In genomic region chr11:121035823-121036222, GRCh38 we compare ENCODE assay signal across 14 cellular contexts. TPM values are rescaled to one million over a fixed set of nuclear protein-coding genes. Genes with fewer than 3 reads are reported as not detected.
DNase-seq lines count a peak whose midpoint lies in the region; ATAC-seq and TF ChIP-seq lines count a peak whose summit lies in the region.
"Had no signal": no experiment of that assay in that cellular context is flagged by ENCODE, and none has a peak within 500 bp of the region (broad histone marks: within the 10 kb centered on the region; RNA-seq: fewer than 3 reads in every experiment).

No MANE protein-coding gene starts in this region.

- H3K27ac Mint-ChIP-seq in activated naive CD4-positive, alpha-beta T cell treated with anti-CD3 and anti-CD28 coated beads, Interleukin-2, amount 50 U/mL, for 24 hours = peak overlapping the region; percentile 20
- no peak overlapping the region for H3K27ac Mint-ChIP-seq in activated naive CD4-positive, alpha-beta T cell treated with anti-CD3 and anti-CD28 coated beads, Interleukin-2, amount 10 ng/mL, durations not matched to agents 7 days and 5 days
- H3K27ac Mint-ChIP-seq in HFFc6 = no peak overlapping the region
- H3K27ac Mint-ChIP-seq: effector memory CD8-positive, alpha-beta T cell had no signal

- H3K27ac ChIP-seq in WERI-Rb-1 = no peak overlapping the region
- H3K27ac ChIP-seq: gastrocnemius medialis, thoracic aorta had no signal

- H3K4me1 Mint-ChIP-seq in activated naive CD4-positive, alpha-beta T cell treated with anti-CD3 and anti-CD28 coated beads, Interleukin-2, amount 50 U/mL, for 24 hours = peaks cover 36% of the 10 kb centered on the region
- H3K4me1 Mint-ChIP-seq in activated naive CD4-positive, alpha-beta T cell treated with anti-CD3 and anti-CD28 coated beads, Interleukin-2, amount 10 ng/mL, durations not matched to agents 7 days and 5 days = peaks cover 12% of the 10 kb centered on the region
- H3K4me1 Mint-ChIP-seq in HFFc6 (ENCODE audit: low read depth) = peaks cover 17% of the 10 kb centered on the region

- no peaks in the 10 kb centered on the region for H3K36me3 ChIP-seq in WERI-Rb-1
- H3K36me3 ChIP-seq: gastrocnemius medialis, thoracic aorta had no signal

- intact Hi-C loops in Right ventricle myocardium superior (cut with DNase I) = no loop called here

- no peaks in the 10 kb centered on the region for H3K9me3 ChIP-seq in WERI-Rb-1 (ENCODE audit: severe bottlenecking)
- H3K9me3 ChIP-seq: gastrocnemius medialis, thoracic aorta had no signal

- ATAC-seq in HG03432 (IDR thresholded peaks at IDR 0.05; ENCODE audit: unreplicated experiment) = peak; percentile 70
- peak; percentile 73 for ATAC-seq in stimulated activated naive CD8-positive, alpha-beta T cell treated with anti-CD3 and anti-CD28 coated beads, Interleukin-15, Interleukin-2, amounts not matched to agents 100 U/mL and 50 U/mL, for 24 hours
- no peak for ATAC-seq in Right ventricle myocardium superior (ENCODE audit: poor library complexity)
- ATAC-seq: effector memory CD8-positive, alpha-beta T cell; gastrocnemius medialis had no signal

- no peak for DNase-seq in activated naive CD4-positive, alpha-beta T cell treated with anti-CD3 and anti-CD28 coated beads, Interleukin-2, amount 10 ng/mL, durations not matched to agents 7 days and 5 days
- DNase-seq in amniotic epithelial cell (ENCODE audit: low read depth) (peak; percentile 56), HFFc6 (no peak), Right ventricle myocardium superior (no peak), WERI-Rb-1 (no peak)
- no peak for DNase-seq in stimulated activated naive CD8-positive, alpha-beta T cell treated with anti-CD3 and anti-CD28 coated beads, Interleukin-15, Interleukin-2, amounts not matched to agents 100 U/mL and 50 U/mL, for 24 hours
- DNase-seq: activated effector memory CD4-positive, alpha-beta T cell treated with anti-CD3 and anti-CD28 coated beads, Interleukin-2, amount 50 U/mL, for 16 hours; caudate nucleus; effector memory CD8-positive, alpha-beta T cell; gastrocnemius medialis; NCI-H446 had no signal

- H3K27me3 Mint-ChIP-seq in activated naive CD4-positive, alpha-beta T cell treated with anti-CD3 and anti-CD28 coated beads, Interleukin-2, amount 50 U/mL, for 24 hours = no peaks in the 10 kb centered on the region
- H3K27me3 Mint-ChIP-seq in activated naive CD4-positive, alpha-beta T cell treated with anti-CD3 and anti-CD28 coated beads, Interleukin-2, amount 10 ng/mL, durations not matched to agents 7 days and 5 days = no peaks in the 10 kb centered on the region
- peaks cover 2% of the 10 kb centered on the region; the same call in 1 of the 2 replicates for H3K27me3 Mint-ChIP-seq in HFFc6 (ENCODE audit: insufficient read depth)
- H3K27me3 Mint-ChIP-seq: effector memory CD8-positive, alpha-beta T cell had no signal

- CTCF ChIA-PET in activated naive CD4-positive, alpha-beta T cell treated with anti-CD3 and anti-CD28 coated beads, Interleukin-2, amount 10 ng/mL, durations not matched to agents 7 days and 5 days (lab: Charles Lee) = interaction anchor here (0.9 to 1.9 kb wide), 2 partner anchors 9 to 158 kb away, joined by 3 to 4 read pairs; no protein-coding TSS in a partner anchor

- H3K4me3 ChIP-seq in WERI-Rb-1 (ENCODE audit: low read depth, low read length) = no peak overlapping the region
- H3K4me3 ChIP-seq: gastrocnemius medialis, thoracic aorta had no signal

- H3K9me3 Mint-ChIP-seq in activated naive CD4-positive, alpha-beta T cell treated with anti-CD3 and anti-CD28 coated beads, Interleukin-2, amount 50 U/mL, for 24 hours = no peaks in the 10 kb centered on the region
- no peaks in the 10 kb centered on the region for H3K9me3 Mint-ChIP-seq in activated naive CD4-positive, alpha-beta T cell treated with anti-CD3 and anti-CD28 coated beads, Interleukin-2, amount 10 ng/mL, durations not matched to agents 7 days and 5 days
- no peaks in the 10 kb centered on the region for H3K9me3 Mint-ChIP-seq in HFFc6
- H3K9me3 Mint-ChIP-seq: effector memory CD8-positive, alpha-beta T cell had no signal

- no peak overlapping the region for H3K4me3 Mint-ChIP-seq in activated naive CD4-positive, alpha-beta T cell treated with anti-CD3 and anti-CD28 coated beads, Interleukin-2, amount 50 U/mL, for 24 hours
- no peak overlapping the region for H3K4me3 Mint-ChIP-seq in activated naive CD4-positive, alpha-beta T cell treated with anti-CD3 and anti-CD28 coated beads, Interleukin-2, amount 10 ng/mL, durations not matched to agents 7 days and 5 days
- H3K4me3 Mint-ChIP-seq in HFFc6 = no peak overlapping the region
- H3K4me3 Mint-ChIP-seq: effector memory CD8-positive, alpha-beta T cell had no signal

- H3K27me3 ChIP-seq in WERI-Rb-1 (ENCODE audit: insufficient read depth, low read depth, severe bottlenecking) = no peaks in the 10 kb centered on the region
- H3K27me3 ChIP-seq: gastrocnemius medialis had no signal

- TF ChIP-seq CTCF in HFFc6 (IDR thresholded peaks at IDR 0.05) (no peak), WERI-Rb-1 (IDR thresholded peaks at IDR 0.05; ENCODE audit: low read depth, low read length) (no peak)

- peaks cover 10% of the 10 kb centered on the region for H3K36me3 Mint-ChIP-seq in activated naive CD4-positive, alpha-beta T cell treated with anti-CD3 and anti-CD28 coated beads, Interleukin-2, amount 50 U/mL, for 24 hours
- no peaks in the 10 kb centered on the region for H3K36me3 Mint-ChIP-seq in activated naive CD4-positive, alpha-beta T cell treated with anti-CD3 and anti-CD28 coated beads, Interleukin-2, amount 10 ng/mL, durations not matched to agents 7 days and 5 days
- H3K36me3 Mint-ChIP-seq in HFFc6 (ENCODE audit: low read depth) = no peaks in the 10 kb centered on the region

RNA-seq across cellular contexts. Expression of gene TBCEL, which starts 11.9 kb away (rescaled TPM):
- 10 to 100 TPM; 15.0 to 23.4 (median 18.2) TPM for total RNA-seq in HFFc6 (2021; fragmentation: NEBNext Ultra II Directional; extraction: Animal tissue kit (Norgen Biotek cat#: 25700))
- 21.1 TPM for total RNA-seq in Right ventricle myocardium superior
